8 cellular contexts compared by ENCODE assay signal in the genomic region with DNA sequence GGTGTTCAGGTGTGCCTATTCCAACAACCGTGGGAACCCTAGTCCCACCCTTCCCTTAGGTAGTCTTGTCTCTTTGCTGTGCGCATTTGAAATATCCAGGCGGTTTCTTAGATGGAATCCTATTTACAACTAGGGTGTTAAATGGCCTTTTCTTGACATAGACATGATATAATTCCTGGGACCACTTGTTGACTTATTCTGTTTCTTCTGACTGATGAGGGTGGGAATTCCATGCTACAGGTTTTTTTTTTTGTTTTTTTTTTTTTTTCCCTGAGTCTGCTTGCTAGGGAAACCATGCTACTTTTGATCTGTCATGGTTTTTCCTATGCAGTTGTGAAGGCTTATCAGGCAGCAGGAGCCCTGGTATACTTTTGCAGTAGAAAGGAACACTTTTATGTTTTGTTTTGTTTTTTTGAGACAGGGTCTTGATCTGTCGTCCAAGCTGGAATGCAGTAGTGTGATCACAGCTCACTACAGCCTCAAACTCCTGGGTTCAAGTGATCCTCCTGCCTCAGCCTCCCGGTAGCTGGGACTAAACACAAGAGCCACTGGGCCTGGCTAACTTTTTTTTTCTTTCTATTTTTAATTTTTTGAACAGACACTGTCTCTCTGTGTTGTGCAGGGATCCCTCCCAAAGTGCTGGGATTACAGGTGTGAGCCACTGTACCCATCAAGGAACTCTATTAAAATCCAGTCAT. TPM values are rescaled to one million over a fixed set of nuclear protein-coding genes. Genes with fewer than 3 reads are reported as not detected.
DNase-seq lines count a peak whose midpoint lies in the region; ATAC-seq and TF ChIP-seq lines count a peak whose summit lies in the region.

No MANE protein-coding gene starts in this region.

- WGBS in sigmoid colon, 2 donors = 56 to 64% methylated on average over 5 of the region's 5 CpGs

- no peak for TF ChIP-seq EP300 in sigmoid colon (IDR thresholded peaks at IDR 0.05)

- H3K27ac ChIP-seq in Peyer's patch (peak overlapping the region in 3 of 4 donors; percentile 97 to 99 (median 97)), sigmoid colon (peak overlapping the region; percentile 91 to 100 (median 99))

- H3K36me3 ChIP-seq in Peyer's patch (no peaks in the 10 kb centered on the region), sigmoid colon (no peaks in the 10 kb centered on the region)

- intact Hi-C loops in sigmoid colon (cut with DNase I) = loop anchor here (5.0 kb wide), 1 partner anchor 90 kb away; no protein-coding TSS in a partner anchor

- no peaks in the 10 kb centered on the region for H3K27me3 ChIP-seq in Peyer's patch
- H3K27me3 ChIP-seq in sigmoid colon = no peaks in the 10 kb centered on the region

- DNase-seq in Peyer's patch (no peak), fibroblast of mammary gland (ENCODE audit: low read depth) (no peak), sigmoid colon (no peak)
- no peak for DNase-seq in central memory CD4-positive, alpha-beta T cell
- no peak for DNase-seq in stimulated activated CD4-positive, alpha-beta T cell treated with anti-CD3 and anti-CD28 coated beads, Interleukin-4, amount 100 ng/mL, for 1 hour

- H3K4me3 ChIP-seq in GM08714 (ENCODE audit: low read length) = peak overlapping the region; percentile 93
- peak overlapping the region; percentile 79 to 96 (median 89) for H3K4me3 ChIP-seq in Peyer's patch
- peak overlapping the region; percentile 66 for H3K4me3 ChIP-seq in fibroblast of mammary gland (ENCODE audit: control insufficient read depth, low read depth, low read length)
- peak overlapping the region; percentile 83 to 95 (median 92) for H3K4me3 ChIP-seq in sigmoid colon

- TF ChIP-seq POLR2A in Peyer's patch (IDR thresholded peaks at IDR 0.05) = no peak
- no peak for TF ChIP-seq POLR2A in sigmoid colon (IDR thresholded peaks at IDR 0.05)

- peaks cover 6 to 60% (median 46%) of the 10 kb centered on the region in 4 donors for H3K4me1 ChIP-seq in Peyer's patch
- H3K4me1 ChIP-seq in sigmoid colon = peaks cover 0 to 65% (median 55%) of the 10 kb centered on the region in 4 donors

- TF ChIP-seq CTCF in Peyer's patch (IDR thresholded peaks at IDR 0.05) (no peak), fibroblast of mammary gland (conservative IDR thresholded peaks at IDR 0.05; ENCODE audit: control insufficient read depth, insufficient read depth, low read depth, low read length) (no peak), sigmoid colon (IDR thresholded peaks at IDR 0.05) (no peak)

- ATAC-seq in GM21447 (IDR thresholded peaks at IDR 0.05; ENCODE audit: unreplicated experiment) (no peak), GM21737 (IDR thresholded peaks at IDR 0.05; ENCODE audit: unreplicated experiment) (no peak)

- H3K9me3 ChIP-seq in Peyer's patch = no peaks in the 10 kb centered on the region
- no peaks in the 10 kb centered on the region for H3K9me3 ChIP-seq in sigmoid colon

RNA-seq across cellular contexts. Expression of a gene that starts 1.5 kb away (rescaled TPM):
- total RNA-seq in Peyer's patch (100 to 1,000 TPM in 1 of 4 donors, 10 to 100 TPM in 3; 36.3 to 158 (median 46.1) TPM), sigmoid colon (10 to 100 TPM; 24.7 to 37.4 (median 30.4) TPM)
- 10 to 100 TPM in 2 of 3 donors, 1 to 10 TPM in 1; 5.3 to 44.8 (median 15.6) TPM for polyA plus RNA-seq in sigmoid colon

RNA-seq across cellular contexts. Expression of a gene that starts 16.2 kb away (rescaled TPM):
- 10 to 100 TPM; 33.8 to 83.0 (median 67.0) TPM for total RNA-seq in Peyer's patch
- total RNA-seq in sigmoid colon = 10 to 100 TPM; 37.3 to 48.7 (median 46.0) TPM
- polyA plus RNA-seq in sigmoid colon = 10 to 100 TPM; 59.5 to 90.3 (median 81.8) TPM

RNA-seq across cellular contexts. Expression of a gene that starts 48.6 kb away (rescaled TPM):
- total RNA-seq in Peyer's patch = 10 to 100 TPM in 3 of 4 donors, 1 to 10 TPM in 1; 9.1 to 67.2 (median 53.7) TPM
- total RNA-seq in sigmoid colon = 1 to 10 TPM; 3.7 to 7.1 (median 4.5) TPM
- 10 to 100 TPM in 2 of 3 donors, 1 to 10 TPM in 1; 6.9 to 19.4 (median 11.4) TPM for polyA plus RNA-seq in sigmoid colon

RNA-seq across cellular contexts. Expression of a gene that starts 59.7 kb away (rescaled TPM):
- 100 to 1,000 TPM in 1 of 4 donors, 10 to 100 TPM in 3; 67.7 to 113 (median 86.8) TPM for total RNA-seq in Peyer's patch
- total RNA-seq in sigmoid colon = 100 to 1,000 TPM in 3 of 4 donors, 10 to 100 TPM in 1; 83.5 to 158 (median 126) TPM
- 10 to 100 TPM; 14.4 to 33.3 (median 14.6) TPM for polyA plus RNA-seq in sigmoid colon
